ENCODE assay signal across 27 cellular contexts in genomic region chr10:18008989-18009388, GRCh38. TPM values are rescaled to one million over a fixed set of nuclear protein-coding genes. Genes with fewer than 3 reads are reported as not detected.
"Had no signal": no experiment of that assay in that cellular context is flagged by ENCODE, and none has a peak within 500 bp of the region (broad histone marks: within the 10 kb centered on the region; RNA-seq: fewer than 3 reads in every experiment).

No MANE protein-coding gene starts in this region.

- H3K27me3 Mint-ChIP-seq: stimulated activated naive B cell treated with anti-CD40 and anti-IgM and Interleukin-4, amounts not matched to agents 10 μg/mL and 1 μg/mL and 100 μg/mL, for 72 hours had no signal

- H3K9me3 Mint-ChIP-seq: neural crest cell; stimulated activated naive B cell treated with anti-CD40 and anti-IgM and Interleukin-4, amounts not matched to agents 10 μg/mL and 1 μg/mL and 100 μg/mL, for 72 hours had no signal

- H3K36me3 Mint-ChIP-seq: naive thymus-derived CD8-positive, alpha-beta T cell; stimulated activated naive B cell treated with anti-CD40 and anti-IgM and Interleukin-4, amounts not matched to agents 10 μg/mL and 1 μg/mL and 100 μg/mL, for 72 hours had no signal

- H3K27ac Mint-ChIP-seq: naive thymus-derived CD8-positive, alpha-beta T cell; stimulated activated naive B cell treated with anti-CD40 and anti-IgM and Interleukin-4, amounts not matched to agents 10 μg/mL and 1 μg/mL and 100 μg/mL, for 72 hours; stimulated activated naive CD8-positive, alpha-beta T cell treated with anti-CD3 and anti-CD28 coated beads, Interleukin-15, amount 100 ng/mL, for 72 hours had no signal

- H3K4me3 ChIP-seq: dorsolateral prefrontal cortex, heart left ventricle, skin epidermis, testis, tibial nerve, upper lobe of right lung, vagina had no signal

- DNase-seq: cortex of kidney; dorsolateral prefrontal cortex; effector CD8-positive, alpha-beta T cell; heart left ventricle; hippocampal formation; left colon; mesendoderm; naive thymus-derived CD8-positive, alpha-beta T cell; posterior cingulate gyrus; stimulated activated CD4-positive, alpha-beta T cell treated with anti-CD3 and anti-CD28 coated beads, Interleukin-2, amount 100 ng/mL, for 24 hours; stimulated activated CD4-positive, alpha-beta T cell treated with anti-CD3 and anti-CD28 coated beads, Interleukin-4, amount 100 ng/mL, for 4 hours; stimulated activated naive B cell treated with anti-CD40 and anti-IgM and Interleukin-4, amounts not matched to agents 10 μg/mL and 1 μg/mL and 100 μg/mL, for 72 hours; stimulated activated naive CD8-positive, alpha-beta T cell treated with anti-CD3 and anti-CD28 coated beads, Interleukin-15, amount 100 ng/mL, for 72 hours; testis; upper lobe of right lung had no signal

- H3K27me3 ChIP-seq: heart left ventricle, testis, tibial nerve, upper lobe of right lung, vagina had no signal

- H3K4me1 ChIP-seq: testis, upper lobe of right lung, vagina had no signal

- H3K4me3 Mint-ChIP-seq: naive thymus-derived CD8-positive, alpha-beta T cell; neural crest cell; stimulated activated naive B cell treated with anti-CD40 and anti-IgM and Interleukin-4, amounts not matched to agents 10 μg/mL and 1 μg/mL and 100 μg/mL, for 72 hours; stimulated activated naive CD8-positive, alpha-beta T cell treated with anti-CD3 and anti-CD28 coated beads, Interleukin-15, amount 100 ng/mL, for 72 hours had no signal

- ATAC-seq: heart left ventricle; left colon; naive thymus-derived CD8-positive, alpha-beta T cell; sciatic nerve; stimulated activated naive B cell treated with anti-CD40 and anti-IgM and Interleukin-4, amounts not matched to agents 10 μg/mL and 1 μg/mL and 100 μg/mL, for 72 hours; stimulated activated naive CD8-positive, alpha-beta T cell treated with anti-CD3 and anti-CD28 coated beads, Interleukin-15, amount 100 ng/mL, for 72 hours; upper lobe of right lung had no signal

- H3K9me3 ChIP-seq: heart left ventricle, testis, tibial nerve, upper lobe of right lung, vagina had no signal

- H3K27ac ChIP-seq: dorsolateral prefrontal cortex, heart left ventricle, skin epidermis, testis, tibial nerve, upper lobe of right lung, vagina had no signal

- H3K4me1 Mint-ChIP-seq: naive thymus-derived CD8-positive, alpha-beta T cell; stimulated activated naive CD8-positive, alpha-beta T cell treated with anti-CD3 and anti-CD28 coated beads, Interleukin-15, amount 100 ng/mL, for 72 hours had no signal

- H3K36me3 ChIP-seq: heart left ventricle, tibial nerve, upper lobe of right lung, vagina had no signal

RNA-seq across cellular contexts. Expression of gene SLC39A12, which starts 57.3 kb away (rescaled TPM):
- total RNA-seq: fibroblast of lung; glomerular endothelial cell; kidney epithelial cell; mononuclear cell; naive thymus-derived CD8-positive, alpha-beta T cell; neural crest cell; osteocyte; pulmonary artery endothelial cell; sciatic nerve; tibial nerve; vagina had no signal
- polyA plus RNA-seq: fibroblast of lung; heart left ventricle; liver; naive thymus-derived CD8-positive, alpha-beta T cell had no signal
